In the genomic region with DNA sequence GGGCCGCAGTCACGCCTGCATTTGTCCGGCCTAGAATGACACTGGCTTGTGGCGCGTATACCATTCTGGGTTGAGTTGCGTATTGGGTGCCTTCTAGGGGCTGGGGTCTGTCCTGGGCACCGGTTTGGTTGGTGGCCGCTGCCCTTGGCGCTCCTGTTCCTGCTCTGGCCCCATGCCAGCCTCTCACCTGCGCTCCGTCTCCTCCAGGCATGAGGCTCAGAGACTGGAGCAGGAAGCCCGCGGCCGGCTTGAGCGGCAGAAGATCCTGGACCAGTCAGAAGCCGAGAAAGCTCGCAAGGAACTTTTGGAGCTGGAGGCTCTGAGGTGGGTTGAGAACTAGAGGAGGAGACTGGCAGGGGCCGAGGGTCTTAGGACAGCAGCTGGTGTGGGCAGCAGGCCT, we compare ENCODE assay signal across 2 cellular contexts.
TF ChIP-seq lines count a peak whose summit lies in the region.

No MANE protein-coding gene starts in this region.

TF ChIP-seq in IMR-90, 13 proteins besides CTCF, POLR2A, EP300 and RAD21:
- TF ChIP-seq FOS (IDR thresholded peaks at IDR 0.05; ENCODE audit: low read depth, low read length) (no peak), SMC3 (IDR thresholded peaks at IDR 0.05; ENCODE audit: low read depth, low read length) (no peak), MXI1 (IDR thresholded peaks at IDR 0.05; ENCODE audit: borderline replicate concordance, low read depth, low read length) (no peak), MAZ (IDR thresholded peaks at IDR 0.05; ENCODE audit: borderline replicate concordance, low read depth, low read length) (no peak), CEBPB (IDR thresholded peaks at IDR 0.05; ENCODE audit: low read depth, low read length) (no peak), NFE2L2 (IDR thresholded peaks at IDR 0.05; ENCODE audit: low read depth, low read length) (no peak), RCOR1 (IDR thresholded peaks at IDR 0.05; ENCODE audit: insufficient replicate concordance, low read length) (no peak), MAFK (IDR thresholded peaks at IDR 0.05; ENCODE audit: low read depth, low read length) (no peak), RFX5 (IDR thresholded peaks at IDR 0.05; ENCODE audit: low read depth, low read length) (no peak), BHLHE40 (IDR thresholded peaks at IDR 0.05; ENCODE audit: low read depth, low read length) (no peak)
- TF ChIP-seq, protein P1, sequence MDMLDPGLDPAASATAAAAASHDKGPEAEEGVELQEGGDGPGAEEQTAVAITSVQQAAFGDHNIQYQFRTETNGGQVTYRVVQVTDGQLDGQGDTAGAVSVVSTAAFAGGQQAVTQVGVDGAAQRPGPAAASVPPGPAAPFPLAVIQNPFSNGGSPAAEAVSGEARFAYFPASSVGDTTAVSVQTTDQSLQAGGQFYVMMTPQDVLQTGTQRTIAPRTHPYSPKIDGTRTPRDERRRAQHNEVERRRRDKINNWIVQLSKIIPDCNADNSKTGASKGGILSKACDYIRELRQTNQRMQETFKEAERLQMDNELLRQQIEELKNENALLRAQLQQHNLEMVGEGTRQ (IDR thresholded peaks at IDR 0.05; ENCODE audit: low read depth, low read length), result no peak
- TF ChIP-seq, protein P2, sequence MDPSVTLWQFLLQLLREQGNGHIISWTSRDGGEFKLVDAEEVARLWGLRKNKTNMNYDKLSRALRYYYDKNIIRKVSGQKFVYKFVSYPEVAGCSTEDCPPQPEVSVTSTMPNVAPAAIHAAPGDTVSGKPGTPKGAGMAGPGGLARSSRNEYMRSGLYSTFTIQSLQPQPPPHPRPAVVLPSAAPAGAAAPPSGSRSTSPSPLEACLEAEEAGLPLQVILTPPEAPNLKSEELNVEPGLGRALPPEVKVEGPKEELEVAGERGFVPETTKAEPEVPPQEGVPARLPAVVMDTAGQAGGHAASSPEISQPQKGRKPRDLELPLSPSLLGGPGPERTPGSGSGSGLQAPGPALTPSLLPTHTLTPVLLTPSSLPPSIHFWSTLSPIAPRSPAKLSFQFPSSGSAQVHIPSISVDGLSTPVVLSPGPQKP (IDR thresholded peaks at IDR 0.05; ENCODE audit: borderline replicate concordance, low read depth, low read length), result no peak

TF ChIP-seq in K562, 482 proteins besides CTCF, POLR2A, EP300 and RAD21:
- TF ChIP-seq, protein P3, sequence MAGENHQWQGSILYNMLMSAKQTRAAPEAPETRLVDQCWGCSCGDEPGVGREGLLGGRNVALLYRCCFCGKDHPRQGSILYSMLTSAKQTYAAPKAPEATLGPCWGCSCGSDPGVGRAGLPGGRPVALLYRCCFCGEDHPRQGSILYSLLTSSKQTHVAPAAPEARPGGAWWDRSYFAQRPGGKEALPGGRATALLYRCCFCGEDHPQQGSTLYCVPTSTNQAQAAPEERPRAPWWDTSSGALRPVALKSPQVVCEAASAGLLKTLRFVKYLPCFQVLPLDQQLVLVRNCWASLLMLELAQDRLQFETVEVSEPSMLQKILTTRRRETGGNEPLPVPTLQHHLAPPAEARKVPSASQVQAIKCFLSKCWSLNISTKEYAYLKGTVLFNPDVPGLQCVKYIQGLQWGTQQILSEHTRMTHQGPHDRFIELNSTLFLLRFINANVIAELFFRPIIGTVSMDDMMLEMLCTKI (IDR thresholded peaks at IDR 0.05; ENCODE audit: partially characterized antibody), result no peak
- 0 out of 2 replicates have a peak, but pooled peaks have one; percentile 36 for TF ChIP-seq NFIC (IDR thresholded peaks at IDR 0.05)
TF ChIP-seq in K562: peak in this region for 1.
